ENCODE assay signal across 1 cellular context in the genomic region with DNA sequence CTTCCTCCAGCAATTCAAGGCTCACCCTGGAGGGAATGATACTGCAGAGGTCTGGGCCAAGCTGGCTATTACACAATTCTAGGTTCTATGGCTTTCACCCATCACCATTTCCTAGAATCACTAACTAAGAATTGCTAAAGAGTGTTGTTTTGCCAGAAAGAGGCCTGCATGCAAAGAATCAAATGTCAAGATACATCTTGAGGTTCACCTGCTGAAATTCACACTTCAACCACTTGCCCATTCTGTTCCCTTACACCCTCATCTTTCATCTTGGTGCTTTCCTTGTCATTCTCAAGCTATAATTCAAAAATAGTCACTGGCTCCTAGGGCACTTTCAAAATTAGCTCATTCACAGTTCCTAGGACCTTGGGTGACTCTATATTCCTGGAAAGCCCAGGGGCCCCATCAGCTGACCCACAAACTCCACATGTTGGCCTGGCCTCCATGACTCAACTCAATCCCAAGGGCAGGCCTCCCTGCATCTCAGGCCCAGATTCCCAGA.
TF ChIP-seq lines count a peak whose summit lies in the region.

No MANE protein-coding gene starts in this region.

TF ChIP-seq in HepG2, 621 proteins besides CTCF, POLR2A, EP300 and RAD21:
- TF ChIP-seq ARNT (IDR thresholded peaks at IDR 0.05) (no peak), ZNF543 (CRISPR knock-in tag; IDR thresholded peaks at IDR 0.05) (no peak), PAX8 (CRISPR knock-in tag; IDR thresholded peaks at IDR 0.05; ENCODE audit: borderline replicate concordance) (no peak), SP140L (CRISPR knock-in tag; IDR thresholded peaks at IDR 0.05; ENCODE audit: borderline replicate concordance) (no peak), BCL6 (CRISPR knock-in tag; IDR thresholded peaks at IDR 0.05) (peak; percentile 55; the same call in 1 of the 2 replicates)
